ENCODE assay signal across 9 cellular contexts in the genomic region with DNA sequence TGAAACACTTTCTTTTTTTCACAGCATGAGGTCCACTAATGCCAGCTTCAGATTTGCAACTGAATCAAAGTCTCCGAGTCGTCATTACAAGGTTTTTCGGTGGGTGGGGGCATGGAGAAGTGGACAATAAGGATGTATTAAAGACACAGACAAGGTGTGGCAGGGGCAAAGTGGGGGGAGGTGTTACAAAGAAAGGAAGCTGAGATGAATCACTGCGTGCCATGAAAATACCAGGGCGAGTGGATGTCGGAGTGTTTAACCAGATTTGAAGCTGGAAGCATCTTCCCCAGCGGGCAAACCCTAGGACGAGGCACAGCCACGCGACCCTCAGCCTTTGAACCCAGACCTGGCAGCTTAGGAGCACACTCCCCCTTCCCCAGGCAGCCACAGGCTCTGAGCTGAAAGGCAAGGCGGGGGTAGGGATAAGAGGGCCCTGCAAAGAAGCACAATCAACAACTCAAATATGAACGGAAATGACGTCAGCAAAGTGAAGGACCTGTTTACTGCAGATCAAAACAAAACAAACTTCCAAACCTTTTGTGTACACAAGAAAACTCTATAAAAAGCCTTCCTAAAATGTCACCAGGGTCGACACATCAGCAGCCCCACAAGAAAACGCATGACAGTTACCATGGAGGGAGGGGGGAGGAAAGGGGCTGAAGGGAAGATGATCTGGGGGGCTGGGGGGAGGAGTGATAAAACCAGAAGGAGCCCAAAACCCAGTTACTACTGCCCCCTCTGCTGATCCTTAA. TPM values are rescaled to one million over a fixed set of nuclear protein-coding genes. Genes with fewer than 3 reads are reported as not detected.
DNase-seq lines count a peak whose midpoint lies in the region; ATAC-seq and TF ChIP-seq lines count a peak whose summit lies in the region.
"Had no signal": no experiment of that assay in that cellular context is flagged by ENCODE, and none has a peak within 500 bp of the region (broad histone marks: within the 10 kb centered on the region; RNA-seq: fewer than 3 reads in every experiment).

No MANE protein-coding gene starts in this region.

- H3K27ac ChIP-seq in left ventricle myocardium inferior (replicated peaks) (peak overlapping the region; percentile 97), lower lobe of right lung (peak overlapping the region; percentile 95)
- no peak overlapping the region for H3K27ac ChIP-seq in effector memory CD4-positive, alpha-beta T cell (ENCODE audit: insufficient read depth, low read length, poor library complexity, severe bottlenecking)

- no peaks in the 10 kb centered on the region for H3K9me3 ChIP-seq in left ventricle myocardium inferior (replicated peaks)
- H3K9me3 ChIP-seq in lower lobe of right lung = no peaks in the 10 kb centered on the region
- no peaks in the 10 kb centered on the region for H3K9me3 ChIP-seq in effector memory CD4-positive, alpha-beta T cell (ENCODE audit: control insufficient read depth, low read length)

- DNase-seq in left ventricle myocardium inferior = no peak
- DNase-seq in left ventricle myocardium superior = no peak
- peak; percentile 77 for DNase-seq in astrocyte of the hippocampus (ENCODE audit: low read depth, low spot score)
- DNase-seq in lower lobe of right lung = no peak
- DNase-seq in GM13977 (ENCODE audit: low spot score) = no peak
- no peak for DNase-seq in activated effector memory CD4-positive, alpha-beta T cell treated with Interleukin-2 at 50 U/mL for 16 hours
- no peak for DNase-seq in effector memory CD4-positive, alpha-beta T cell

- H3K36me3 ChIP-seq in left ventricle myocardium inferior (no peaks in the 10 kb centered on the region), lower lobe of right lung (no peaks in the 10 kb centered on the region)
- no peaks in the 10 kb centered on the region for H3K36me3 ChIP-seq in effector memory CD4-positive, alpha-beta T cell (ENCODE audit: control insufficient read depth, insufficient read depth, low read length)

- no peak for TF ChIP-seq CTCF in left ventricle myocardium inferior (IDR thresholded peaks at IDR 0.05; ENCODE audit: borderline replicate concordance)
- TF ChIP-seq CTCF in lower lobe of right lung (IDR thresholded peaks at IDR 0.05) = no peak
- TF ChIP-seq CTCF in GM13977 (IDR thresholded peaks at IDR 0.05; ENCODE audit: extremely low read depth, insufficient read depth, missing control alignments) = no peak

- no peaks in the 10 kb centered on the region for H3K27me3 ChIP-seq in left ventricle myocardium inferior (ENCODE audit: low read depth)
- H3K27me3 ChIP-seq in lower lobe of right lung (ENCODE audit: low read depth) = no peaks in the 10 kb centered on the region
- peaks cover 9% of the 10 kb centered on the region for H3K27me3 ChIP-seq in effector memory CD4-positive, alpha-beta T cell (replicated peaks; ENCODE audit: control insufficient read depth, insufficient read depth, low read length, poor library complexity, severe bottlenecking)

- H3K4me3 ChIP-seq in left ventricle myocardium inferior = peak overlapping the region; percentile 89
- no peak overlapping the region for H3K4me3 ChIP-seq in lower lobe of right lung
- H3K4me3 ChIP-seq in effector memory CD4-positive, alpha-beta T cell (ENCODE audit: insufficient read depth, low read depth, low read length, poor library complexity, severe bottlenecking) = no peak overlapping the region

- in situ Hi-C loops in GM13977 (cut with MboI; ENCODE audit: low pct_unique_long_range_greater_than_20kb, low sequenced_read_pairs, unreplicated experiment) = no loop called here

- intact Hi-C loops in left ventricle myocardium inferior (cut with micrococcal nuclease) (loop anchor here (10.0 kb wide), 1 partner anchor 219 kb away; no protein-coding TSS in a partner anchor), left ventricle myocardium superior (cut with micrococcal nuclease) (loop anchor here (10.0 kb wide), 1 partner anchor 219 kb away; no protein-coding TSS in a partner anchor), lower lobe of right lung (cut with DNase I) (no loop called here)

- no peak for ATAC-seq in left ventricle myocardium superior
- ATAC-seq in lower lobe of right lung = peak in 1 of 2 donors; percentile 6
- ATAC-seq in GM18519 (IDR thresholded peaks at IDR 0.05; ENCODE audit: low FRiP score, unreplicated experiment) = no peak
- ATAC-seq: stimulated activated effector memory CD8-positive, alpha-beta T cell treated with anti-CD3 and anti-CD28 coated beads, Interleukin-12 subunit alpha, Interleukin-12 subunit beta, amount 100 ng/mL, for 72 hours had no signal

- H3K4me1 ChIP-seq in left ventricle myocardium inferior = peaks cover 81% of the 10 kb centered on the region
- peaks cover 77% of the 10 kb centered on the region for H3K4me1 ChIP-seq in lower lobe of right lung
- no peaks in the 10 kb centered on the region for H3K4me1 ChIP-seq in effector memory CD4-positive, alpha-beta T cell (ENCODE audit: control insufficient read depth, insufficient read depth, low read length, poor library complexity, severe bottlenecking)

RNA-seq across cellular contexts. Expression of a gene that starts 5.6 kb away (rescaled TPM):
- total RNA-seq in left ventricle myocardium inferior (9.6 TPM), left ventricle myocardium superior (8.1 TPM), lower lobe of right lung (29.3 TPM)
